In genomic region chr9:35748239-35748857, GRCh38 we compare ENCODE assay signal across 6 cellular contexts. TPM values are rescaled to one million over a fixed set of nuclear protein-coding genes. Genes with fewer than 3 reads are reported as not detected.
DNase-seq lines count a peak whose midpoint lies in the region; ATAC-seq and TF ChIP-seq lines count a peak whose summit lies in the region.

No MANE protein-coding gene starts in this region.

- H3K27ac ChIP-seq in duodenal mucosa (ENCODE audit: low read depth, low read length): peak overlapping the region; percentile 92

- POLR2A ChIA-PET in activated CD4-positive, alpha-beta T cell treated with anti-CD3 and anti-CD28 coated beads, Interleukin-2, amount 10 ng/mL, durations not matched to agents 7 days and 5 days (lab: Charles Lee): interaction anchor here (1.1 kb wide), 1 partner anchor 16 kb away, joined by 3 read pairs; the partner anchor contains the start of gene CREB3

- no peaks in the 10 kb centered on the region for H3K27me3 Mint-ChIP-seq in activated CD4-positive, alpha-beta T cell treated with anti-CD3 and anti-CD28 coated beads, Interleukin-2, amount 10 ng/mL, durations not matched to agents 7 days and 5 days

- DNase-seq in activated CD4-positive, alpha-beta T cell treated with anti-CD3 and anti-CD28 coated beads, Interleukin-2, amount 10 ng/mL, durations not matched to agents 7 days and 5 days: peak; percentile 32
- DNase-seq in activated CD4-positive, alpha-beta T cell treated with anti-CD3 and anti-CD28 coated beads for 1 hour: no peak
- DNase-seq in retinal pigment epithelial cell (ENCODE audit: low read depth): no peak
- DNase-seq in OCI-M2 (lab: John Stamatoyannopoulos, UW; ENCODE audit: unreplicated experiment): no peak

- TF ChIP-seq CTCF in retinal pigment epithelial cell (conservative IDR thresholded peaks at IDR 0.05; ENCODE audit: low read depth, low read length): no peak

- CTCF ChIA-PET in activated CD4-positive, alpha-beta T cell treated with anti-CD3 and anti-CD28 coated beads, Interleukin-2, amount 10 ng/mL, durations not matched to agents 7 days and 5 days (lab: Charles Lee): interaction anchor here (0.8 to 11.3 kb wide), 9 partner anchors 8 to 137 kb away, joined by 3 to 112 read pairs (median 5); partner anchors contain the start of genes CCDC107, CREB3, RMRP and TLN1

- no peak for ATAC-seq in HG03442 (IDR thresholded peaks at IDR 0.05; ENCODE audit: unreplicated experiment)

- H3K4me1 Mint-ChIP-seq in activated CD4-positive, alpha-beta T cell treated with anti-CD3 and anti-CD28 coated beads, Interleukin-2, amount 10 ng/mL, durations not matched to agents 7 days and 5 days: peaks cover 53% of the 10 kb centered on the region

- peak overlapping the region; percentile 80 for H3K27ac Mint-ChIP-seq in activated CD4-positive, alpha-beta T cell treated with anti-CD3 and anti-CD28 coated beads, Interleukin-2, amount 10 ng/mL, durations not matched to agents 7 days and 5 days

- H3K27me3 ChIP-seq in duodenal mucosa (ENCODE audit: control insufficient read depth in 1 of 2, insufficient read depth in 2 of 2, low read length in 2 of 2): no peaks in the 10 kb centered on the region

- H3K9me3 Mint-ChIP-seq in activated CD4-positive, alpha-beta T cell treated with anti-CD3 and anti-CD28 coated beads, Interleukin-2, amount 10 ng/mL, durations not matched to agents 7 days and 5 days: no peaks in the 10 kb centered on the region

- peak overlapping the region; percentile 86 for H3K4me3 Mint-ChIP-seq in activated CD4-positive, alpha-beta T cell treated with anti-CD3 and anti-CD28 coated beads, Interleukin-2, amount 10 ng/mL, durations not matched to agents 7 days and 5 days

- peaks cover 32% of the 10 kb centered on the region for H3K36me3 Mint-ChIP-seq in activated CD4-positive, alpha-beta T cell treated with anti-CD3 and anti-CD28 coated beads, Interleukin-2, amount 10 ng/mL, durations not matched to agents 7 days and 5 days (ENCODE audit: low read depth)

- peaks cover 40 to 43% of the 10 kb centered on the region in 2 donors for H3K36me3 ChIP-seq in duodenal mucosa (ENCODE audit: control insufficient read depth in 1 of 2, insufficient read depth in 2 of 2, low read length in 2 of 2)

- H3K9ac ChIP-seq in duodenal mucosa (ENCODE audit: low read depth in 1 of 2, low read length in 2 of 2): peak overlapping the region; percentile 90 to 96

- H3K4me3 ChIP-seq in duodenal mucosa (ENCODE audit: low read depth in 1 of 2, low read length in 2 of 2): peak overlapping the region; percentile 81 to 99
- peak overlapping the region; percentile 97 for H3K4me3 ChIP-seq in retinal pigment epithelial cell (ENCODE audit: low read length)

- H3K4me1 ChIP-seq in duodenal mucosa (ENCODE audit: control insufficient read depth in 1 of 2, insufficient read depth in 2 of 2, low read length in 2 of 2): peaks cover 37 to 44% of the 10 kb centered on the region in 2 donors

- no peaks in the 10 kb centered on the region for H3K9me3 ChIP-seq in duodenal mucosa (ENCODE audit: control insufficient read depth in 1 of 2, low read length in 2 of 2)

RNA-seq across cellular contexts. Expression of gene GBA2, which starts 0.7 kb away (rescaled TPM):
- 10 to 100 TPM; 42.8 to 44.1 TPM for total RNA-seq in activated CD4-positive, alpha-beta T cell treated with anti-CD3 and anti-CD28 coated beads, Interleukin-2, amount 10 ng/mL, durations not matched to agents 7 days and 5 days

RNA-seq across cellular contexts. Expression of gene RGP1, which starts 0.7 kb away (rescaled TPM):
- 10 to 100 TPM; 24.7 to 28.4 TPM for total RNA-seq in activated CD4-positive, alpha-beta T cell treated with anti-CD3 and anti-CD28 coated beads, Interleukin-2, amount 10 ng/mL, durations not matched to agents 7 days and 5 days

RNA-seq across cellular contexts. Expression of gene MSMP, which starts 5.7 kb away (rescaled TPM):
- not detected for total RNA-seq in activated CD4-positive, alpha-beta T cell treated with anti-CD3 and anti-CD28 coated beads, Interleukin-2, amount 10 ng/mL, durations not matched to agents 7 days and 5 days

RNA-seq across cellular contexts. Expression of gene CREB3, which starts 15.9 kb away (rescaled TPM):
- 10 to 100 TPM; 18.1 to 18.3 TPM for total RNA-seq in activated CD4-positive, alpha-beta T cell treated with anti-CD3 and anti-CD28 coated beads, Interleukin-2, amount 10 ng/mL, durations not matched to agents 7 days and 5 days

RNA-seq across cellular contexts. Expression of gene TLN1, which starts 16.4 kb away (rescaled TPM):
- 100 to 1,000 TPM; 362 to 422 TPM for total RNA-seq in activated CD4-positive, alpha-beta T cell treated with anti-CD3 and anti-CD28 coated beads, Interleukin-2, amount 10 ng/mL, durations not matched to agents 7 days and 5 days
